In genomic region chr11:133536198-133536597, GRCh38 we compare ENCODE assay signal across 28 cellular contexts. TPM values are rescaled to one million over a fixed set of nuclear protein-coding genes. Genes with fewer than 3 reads are reported as not detected.
"Had no signal": no experiment of that assay in that cellular context is flagged by ENCODE, and none has a peak within 500 bp of the region (broad histone marks: within the 10 kb centered on the region; RNA-seq: fewer than 3 reads in every experiment).

No MANE protein-coding gene starts in this region.

- H3K27ac Mint-ChIP-seq: nephron; neural progenitor cell; progenitor cell of endocrine pancreas; stimulated activated effector memory CD8-positive, alpha-beta T cell treated with anti-CD3 and anti-CD28 coated beads, Interleukin-12 subunit alpha, Interleukin-12 subunit beta, amount 100 ng/mL, for 72 hours; stimulated activated naive B cell treated with anti-CD40 and anti-IgM and Interleukin-4, amounts not matched to agents 10 μg/mL and 1 μg/mL and 100 μg/mL, for 72 hours; stimulated activated naive CD8-positive, alpha-beta T cell treated with anti-CD3 and anti-CD28 coated beads, Interleukin-15, Interleukin-2, amounts not matched to agents 100 ng/mL and 50 ng/mL, for 24 hours had no signal

- H3K4me1 Mint-ChIP-seq: stimulated activated effector memory CD8-positive, alpha-beta T cell treated with anti-CD3 and anti-CD28 coated beads, Interleukin-12 subunit alpha, Interleukin-12 subunit beta, amount 100 ng/mL, for 72 hours; stimulated activated naive B cell treated with anti-CD40 and anti-IgM and Interleukin-4, amounts not matched to agents 10 μg/mL and 1 μg/mL and 100 μg/mL, for 72 hours had no signal

- H3K79me2 ChIP-seq: parathyroid adenoma had no signal

- ATAC-seq: psoas muscle; right cardiac atrium; right lobe of liver; stimulated activated effector memory CD8-positive, alpha-beta T cell treated with anti-CD3 and anti-CD28 coated beads, Interleukin-12 subunit alpha, Interleukin-12 subunit beta, amount 100 ng/mL, for 72 hours; stimulated activated naive B cell treated with anti-CD40 and anti-IgM and Interleukin-4, amounts not matched to agents 10 μg/mL and 1 μg/mL and 100 μg/mL, for 72 hours had no signal

- H3K4me3 ChIP-seq: neural progenitor cell, ovary, psoas muscle, right lobe of liver, sigmoid colon, stomach, thoracic aorta, thyroid gland, tibial nerve, upper lobe of left lung, vagina had no signal

- H3K27me3 ChIP-seq: ovary, right lobe of liver, thyroid gland, upper lobe of left lung, vagina had no signal

- H3K36me3 Mint-ChIP-seq: neural progenitor cell; stimulated activated effector memory CD8-positive, alpha-beta T cell treated with anti-CD3 and anti-CD28 coated beads, Interleukin-12 subunit alpha, Interleukin-12 subunit beta, amount 100 ng/mL, for 72 hours; stimulated activated naive B cell treated with anti-CD40 and anti-IgM and Interleukin-4, amounts not matched to agents 10 μg/mL and 1 μg/mL and 100 μg/mL, for 72 hours had no signal

- DNase-seq: occipital lobe; ovary; posterior cingulate gyrus; psoas muscle; right cardiac atrium; right lobe of liver; sigmoid colon; small intestine; stimulated activated CD4-positive, alpha-beta T cell treated with anti-CD3 and anti-CD28 coated beads, Interleukin-15, amount 100 ng/mL, for 24 hours; stimulated activated CD4-positive, alpha-beta T cell treated with anti-CD3 and anti-CD28 coated beads, Interleukin-2, amount 100 ng/mL, for 24 hours; stimulated activated CD4-positive, alpha-beta T cell treated with anti-CD3 and anti-CD28 coated beads, Interleukin-2, amount 100 ng/mL, for 48 hours; stimulated activated CD4-positive, alpha-beta T cell treated with anti-CD3 and anti-CD28 coated beads, Interleukin-4, amount 100 ng/mL, for 24 hours; stimulated activated naive B cell treated with anti-CD40 and anti-IgM and Interleukin-4, amounts not matched to agents 10 μg/mL and 1 μg/mL and 100 μg/mL, for 72 hours; stimulated activated naive CD4-positive, alpha-beta T cell treated with Interleukin-2 at 50 U/mL for 16 hours; stomach; thyroid gland; trophoblast cell; upper lobe of left lung had no signal

- H3K4me3 Mint-ChIP-seq: nephron; neural progenitor cell; stimulated activated effector memory CD8-positive, alpha-beta T cell treated with anti-CD3 and anti-CD28 coated beads, Interleukin-12 subunit alpha, Interleukin-12 subunit beta, amount 100 ng/mL, for 72 hours; stimulated activated naive B cell treated with anti-CD40 and anti-IgM and Interleukin-4, amounts not matched to agents 10 μg/mL and 1 μg/mL and 100 μg/mL, for 72 hours; stimulated activated naive CD8-positive, alpha-beta T cell treated with anti-CD3 and anti-CD28 coated beads, Interleukin-15, Interleukin-2, amounts not matched to agents 100 ng/mL and 50 ng/mL, for 24 hours had no signal

- H3K9me3 ChIP-seq: ovary, psoas muscle, right lobe of liver, sigmoid colon, stomach, thoracic aorta, thyroid gland, tibial nerve, upper lobe of left lung, vagina had no signal

- H3K36me3 ChIP-seq: neural progenitor cell, ovary, right lobe of liver, sigmoid colon, stomach, thoracic aorta, thyroid gland, tibial nerve, upper lobe of left lung, vagina had no signal

- H3K9ac ChIP-seq: neural progenitor cell, parathyroid adenoma had no signal

- H3K4me1 ChIP-seq: psoas muscle, right lobe of liver, sigmoid colon, thyroid gland, upper lobe of left lung, vagina had no signal

- H3K4me2 ChIP-seq: neural progenitor cell had no signal

- H2AFZ ChIP-seq: neural progenitor cell, parathyroid adenoma had no signal

- H3K27ac ChIP-seq: neural progenitor cell, ovary, parathyroid adenoma, psoas muscle, right lobe of liver, sigmoid colon, stomach, thoracic aorta, thyroid gland, tibial nerve, upper lobe of left lung, vagina had no signal

RNA-seq across cellular contexts. Expression of gene OPCML, which starts 3.9 kb away (rescaled TPM):
- total RNA-seq: renal cortical epithelial cell, thoracic aorta, vagina had no signal
